ENCODE assay signal across 9 cellular contexts in genomic region chr2:111900859-111901258, GRCh38.
A peak's percentile ranks its signal among the peaks of the same experiment; 100 is the strongest.
DNase-seq lines count a peak whose midpoint lies in the region; ATAC-seq and TF ChIP-seq lines count a peak whose summit lies in the region.
"Had no signal": no experiment of that assay in that cellular context is flagged by ENCODE, and none has a peak within 500 bp of the region (broad histone marks: within the 10 kb centered on the region; RNA-seq: fewer than 3 reads in every experiment).

No MANE protein-coding gene starts in this region.

- no peaks in the 10 kb centered on the region for H3K36me3 Mint-ChIP-seq in nephron progenitor cell (ENCODE audit: low read depth)
- H3K36me3 Mint-ChIP-seq in effector memory CD8-positive, alpha-beta T cell (ENCODE audit: insufficient read depth): no peaks in the 10 kb centered on the region

- H3K4me1 Mint-ChIP-seq in nephron progenitor cell: peaks cover 31% of the 10 kb centered on the region
- H3K4me1 Mint-ChIP-seq in effector memory CD8-positive, alpha-beta T cell (ENCODE audit: low read depth in 2 of 2): peaks cover 8 to 10% of the 10 kb centered on the region in 2 donors

- DNase-seq in NCI-H146 (lab: John Stamatoyannopoulos, UW): peak; percentile 35
- no peak for DNase-seq in NCI-H146 treated with DMSO at 0.1 percent for 48 hours (lab: John Stamatoyannopoulos, UW; ENCODE audit: unreplicated experiment)
- DNase-seq in NCI-H2227 (lab: John Stamatoyannopoulos, UW; ENCODE audit: unreplicated experiment): peak; percentile 54
- DNase-seq in cerebellar cortex (ENCODE audit: low spot score): peak; percentile 52
- DNase-seq in nephron progenitor cell: no peak
- DNase-seq in effector memory CD8-positive, alpha-beta T cell: no peak
- DNase-seq in GM19240 (ENCODE audit: insufficient read length, low spot score): no peak

- no peaks in the 10 kb centered on the region for H3K9me3 Mint-ChIP-seq in nephron progenitor cell
- H3K9me3 Mint-ChIP-seq in effector memory CD8-positive, alpha-beta T cell: no peaks in the 10 kb centered on the region
- H3K9me3 Mint-ChIP-seq: T-helper 1 cell treated with Interleukin-12 subunit alpha and Interleukin-12 subunit beta and Interleukin-4 antibody, amounts not matched to agents 30 μg/mL and 1 μg/mL, for 36 hours had no signal

- peak; percentile 17 for TF ChIP-seq CTCF in nephron progenitor cell (IDR thresholded peaks at IDR 0.05)

- peak overlapping the region; percentile 25 for H3K4me3 Mint-ChIP-seq in nephron progenitor cell
- no peak overlapping the region for H3K4me3 Mint-ChIP-seq in effector memory CD8-positive, alpha-beta T cell
- H3K4me3 Mint-ChIP-seq: T-helper 1 cell treated with Interleukin-12 subunit alpha and Interleukin-12 subunit beta and Interleukin-4 antibody, amounts not matched to agents 30 μg/mL and 1 μg/mL, for 36 hours had no signal

- H3K27me3 Mint-ChIP-seq in nephron progenitor cell (ENCODE audit: low read depth, poor library complexity): peaks cover 34% of the 10 kb centered on the region
- H3K27me3 Mint-ChIP-seq in effector memory CD8-positive, alpha-beta T cell: peaks cover 19% of the 10 kb centered on the region in 2 donors

- no peak for ATAC-seq in effector memory CD8-positive, alpha-beta T cell (replicated peaks)
- ATAC-seq in GM19467 (IDR thresholded peaks at IDR 0.05; ENCODE audit: unreplicated experiment): no peak

- no peak overlapping the region for H3K27ac Mint-ChIP-seq in nephron progenitor cell
- H3K27ac Mint-ChIP-seq in effector memory CD8-positive, alpha-beta T cell: peak overlapping the region in 1 of 2 donors; percentile 56
- H3K27ac Mint-ChIP-seq: T-helper 1 cell treated with Interleukin-12 subunit alpha and Interleukin-12 subunit beta and Interleukin-4 antibody, amounts not matched to agents 30 μg/mL and 1 μg/mL, for 36 hours had no signal

Comparison
In these comparisons a context has a peak if more than half of its experiments do, and no peak if none do; other contexts are left out.
1. DNase-seq: peak in NCI-H146 (single experiment), NCI-H2227 (single experiment) and cerebellar cortex (single experiment); none in NCI-H146 treated with DMSO at 0.1 percent for 48 hours (single experiment), nephron progenitor cell (single experiment), effector memory CD8-positive, alpha-beta T cell (0 of 3) and GM19240 (single experiment).